Comparison of ENCODE assay signal across 23 cellular contexts in genomic region chr7:12581897-12582296, GRCh38. TPM values are rescaled to one million over a fixed set of nuclear protein-coding genes. Genes with fewer than 3 reads are reported as not detected.
DNase-seq lines count a peak whose midpoint lies in the region; ATAC-seq, FAIRE-seq and TF ChIP-seq lines count a peak whose summit lies in the region.
"Had no signal": no experiment of that assay in that cellular context is flagged by ENCODE, and none has a peak within 500 bp of the region (broad histone marks: within the 10 kb centered on the region; RNA-seq: fewer than 3 reads in every experiment).

No MANE protein-coding gene starts in this region.

- no peak for TF ChIP-seq CTCF in fibroblast of villous mesenchyme (IDR thresholded peaks at IDR 0.05; ENCODE audit: insufficient read depth, low read depth, low read length)

- peak; percentile 22 for DNase-seq in EH (ENCODE audit: low read depth)
- DNase-seq in LHCN-M2 (ENCODE audit: low read depth) = peak; percentile 16
- peak; percentile 19 for DNase-seq in fibroblast of villous mesenchyme (ENCODE audit: low read depth)
- no peak for DNase-seq in urothelium cell line (ENCODE audit: low spot score)
- DNase-seq in activated CD8-positive, alpha-beta memory T cell treated with anti-CD3 and anti-CD28 coated beads, Interleukin-2, amount 50 U/mL, for 4 hours = no peak
- DNase-seq: activated CD4-positive, alpha-beta memory T cell treated with anti-CD3 and anti-CD28 coated beads for 36 hours; activated gamma-delta T cell treated with Interleukin-2 at 50 U/mL for 16 hours; amygdala; central memory CD4-positive, alpha-beta T cell; COR-L47; DND-41; H7; islet precursor cell; lower lobe of right lung; MV-4-11; NCI-H1694 treated with DMSO at 0.1 percent for 48 hours; stimulated activated naive B cell treated with anti-CD40 and anti-IgM and Interleukin-4, amounts not matched to agents 10 μg/mL and 1 μg/mL and 100 μg/mL, for 72 hours had no signal

- no peak overlapping the region for H3K4me3 ChIP-seq in fibroblast of villous mesenchyme (ENCODE audit: low read depth, low read length)
- H3K4me3 ChIP-seq: BLaER1, lower lobe of right lung, neural progenitor cell, vagina had no signal

- ATAC-seq in GM21717 (IDR thresholded peaks at IDR 0.05; ENCODE audit: unreplicated experiment) = no peak
- ATAC-seq in HG02970 (IDR thresholded peaks at IDR 0.05; ENCODE audit: low FRiP score, unreplicated experiment) = no peak
- ATAC-seq: lower lobe of right lung; stimulated activated naive B cell treated with anti-CD40 and anti-IgM and Interleukin-4, amounts not matched to agents 10 μg/mL and 1 μg/mL and 100 μg/mL, for 72 hours had no signal

- FAIRE-seq in urothelium cell line (lab: Jason Lieb, UNC) = peak; percentile 32
- FAIRE-seq: frontal cortex had no signal

RNA-seq across cellular contexts. Expression of gene SCIN, which starts 11.4 kb away (rescaled TPM):
- total RNA-seq in LHCN-M2 (2014; rRNA removed) = 0.40 and 1.0 TPM in 2 replicates
- polyA plus RNA-seq in LHCN-M2 (2012) = 1.3 TPM
- total RNA-seq in fibroblast of villous mesenchyme = 3.9 and 4.3 TPM in 2 replicates
- total RNA-seq: H7 had no signal

Comparison
In these comparisons a context has a peak if more than half of its experiments do, and no peak if none do; other contexts are left out.
1. DNase-seq: peak in EH (single experiment), LHCN-M2 (single experiment) and fibroblast of villous mesenchyme (single experiment); none in urothelium cell line (single experiment) and activated CD8-positive, alpha-beta memory T cell treated with anti-CD3 and anti-CD28 coated beads, Interleukin-2, amount 50 U/mL, for 4 hours (single experiment).